Comparison of ENCODE assay signal across 1 cellular context in genomic region chr13:30376426-30377311, GRCh38.
TF ChIP-seq lines count a peak whose summit lies in the region.

No MANE protein-coding gene starts in this region.

TF ChIP-seq in GM12878, 131 proteins besides CTCF, POLR2A, EP300 and RAD21 (continued from another document and continues in another):
- TF ChIP-seq, protein P1, sequence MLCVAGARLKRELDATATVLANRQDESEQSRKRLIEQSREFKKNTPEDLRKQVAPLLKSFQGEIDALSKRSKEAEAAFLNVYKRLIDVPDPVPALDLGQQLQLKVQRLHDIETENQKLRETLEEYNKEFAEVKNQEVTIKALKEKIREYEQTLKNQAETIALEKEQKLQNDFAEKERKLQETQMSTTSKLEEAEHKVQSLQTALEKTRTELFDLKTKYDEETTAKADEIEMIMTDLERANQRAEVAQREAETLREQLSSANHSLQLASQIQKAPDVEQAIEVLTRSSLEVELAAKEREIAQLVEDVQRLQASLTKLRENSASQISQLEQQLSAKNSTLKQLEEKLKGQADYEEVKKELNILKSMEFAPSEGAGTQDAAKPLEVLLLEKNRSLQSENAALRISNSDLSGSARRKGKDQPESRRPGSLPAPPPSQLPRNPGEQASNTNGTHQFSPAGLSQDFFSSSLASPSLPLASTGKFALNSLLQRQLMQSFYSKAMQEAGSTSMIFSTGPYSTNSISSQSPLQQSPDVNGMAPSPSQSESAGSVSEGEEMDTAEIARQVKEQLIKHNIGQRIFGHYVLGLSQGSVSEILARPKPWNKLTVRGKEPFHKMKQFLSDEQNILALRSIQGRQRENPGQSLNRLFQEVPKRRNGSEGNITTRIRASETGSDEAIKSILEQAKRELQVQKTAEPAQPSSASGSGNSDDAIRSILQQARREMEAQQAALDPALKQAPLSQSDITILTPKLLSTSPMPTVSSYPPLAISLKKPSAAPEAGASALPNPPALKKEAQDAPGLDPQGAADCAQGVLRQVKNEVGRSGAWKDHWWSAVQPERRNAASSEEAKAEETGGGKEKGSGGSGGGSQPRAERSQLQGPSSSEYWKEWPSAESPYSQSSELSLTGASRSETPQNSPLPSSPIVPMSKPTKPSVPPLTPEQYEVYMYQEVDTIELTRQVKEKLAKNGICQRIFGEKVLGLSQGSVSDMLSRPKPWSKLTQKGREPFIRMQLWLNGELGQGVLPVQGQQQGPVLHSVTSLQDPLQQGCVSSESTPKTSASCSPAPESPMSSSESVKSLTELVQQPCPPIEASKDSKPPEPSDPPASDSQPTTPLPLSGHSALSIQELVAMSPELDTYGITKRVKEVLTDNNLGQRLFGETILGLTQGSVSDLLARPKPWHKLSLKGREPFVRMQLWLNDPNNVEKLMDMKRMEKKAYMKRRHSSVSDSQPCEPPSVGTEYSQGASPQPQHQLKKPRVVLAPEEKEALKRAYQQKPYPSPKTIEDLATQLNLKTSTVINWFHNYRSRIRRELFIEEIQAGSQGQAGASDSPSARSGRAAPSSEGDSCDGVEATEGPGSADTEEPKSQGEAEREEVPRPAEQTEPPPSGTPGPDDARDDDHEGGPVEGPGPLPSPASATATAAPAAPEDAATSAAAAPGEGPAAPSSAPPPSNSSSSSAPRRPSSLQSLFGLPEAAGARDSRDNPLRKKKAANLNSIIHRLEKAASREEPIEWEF (IDR thresholded peaks at IDR 0.05; ENCODE audit: insufficient replicate concordance, low read depth, low read length), result no peak
- TF ChIP-seq CHD1 (IDR thresholded peaks at IDR 0.05; ENCODE audit: low read depth, low read length) (no peak), POLR2AphosphoS2 (IDR thresholded peaks at IDR 0.05; ENCODE audit: low read depth, low read length) (0 out of 2 replicates have a peak, but pooled peaks have one; percentile 56), FOS (IDR thresholded peaks at IDR 0.05; ENCODE audit: borderline replicate concordance, extremely low read depth, insufficient read length) (no peak), NR2C1 (IDR thresholded peaks at IDR 0.05) (no peak), ZNF24 (IDR thresholded peaks at IDR 0.05) (no peak), SPI1 (IDR thresholded peaks at IDR 0.05; ENCODE audit: borderline replicate concordance, insufficient read depth, low read depth, low read length) (no peak), ZBED1 (IDR thresholded peaks at IDR 0.05; ENCODE audit: borderline replicate concordance) (no peak), FOXM1 (IDR thresholded peaks at IDR 0.05; ENCODE audit: low read depth, low read length) (no peak), RELB (IDR thresholded peaks at IDR 0.05; ENCODE audit: low read depth) (0 out of 2 replicates have a peak, but pooled peaks have one; percentile 20), ATF7 (IDR thresholded peaks at IDR 0.05; ENCODE audit: low read depth) (no peak), NRF1 (conservative IDR thresholded peaks at IDR 0.05; ENCODE audit: low read depth, low read length) (no peak), HCFC1 (IDR thresholded peaks at IDR 0.05; ENCODE audit: low read length) (no peak), BCLAF1 (IDR thresholded peaks at IDR 0.05) (no peak), HDGF (IDR thresholded peaks at IDR 0.05) (no peak), ZNF622 (IDR thresholded peaks at IDR 0.05) (no peak), HDAC2 (IDR thresholded peaks at IDR 0.05) (no peak), TCF3 (IDR thresholded peaks at IDR 0.05; ENCODE audit: borderline replicate concordance, insufficient read depth, low read depth, low read length) (no peak), TCF7 (IDR thresholded peaks at IDR 0.05; ENCODE audit: borderline replicate concordance) (no peak), NFXL1 (IDR thresholded peaks at IDR 0.05; ENCODE audit: borderline replicate concordance) (no peak), CHD4 (IDR thresholded peaks at IDR 0.05) (no peak), RBBP5 (conservative IDR thresholded peaks at IDR 0.05) (no peak), BHLHE40 (IDR thresholded peaks at IDR 0.05; ENCODE audit: borderline replicate concordance in 1 of 2, low read depth in 2 of 2, low read length in 1 of 2) (peak; percentile 16 to 31; a peak in 1 of 4 replicates), CREB1 (IDR thresholded peaks at IDR 0.05; ENCODE audit: low read depth) (0 out of 2 replicates have a peak, but pooled peaks have one; percentile 29), ASH2L (IDR thresholded peaks at IDR 0.05; ENCODE audit: borderline replicate concordance, low read depth) (no peak), CBX3 (IDR thresholded peaks at IDR 0.05; ENCODE audit: borderline replicate concordance, low read depth) (no peak), NFYA (IDR thresholded peaks at IDR 0.05; ENCODE audit: borderline replicate concordance, low read depth, low read length) (no peak), RAD51 (IDR thresholded peaks at IDR 0.05) (no peak), TCF12 (IDR thresholded peaks at IDR 0.05; ENCODE audit: low read depth, low read length) (no peak), ZNF384 (IDR thresholded peaks at IDR 0.05; ENCODE audit: borderline replicate concordance, low read depth, low read length) (no peak), NBN (IDR thresholded peaks at IDR 0.05) (peak; percentile 79), MEF2A (IDR thresholded peaks at IDR 0.05; ENCODE audit: insufficient read depth, low read depth, low read length) (no peak), SIX5 (IDR thresholded peaks at IDR 0.05; ENCODE audit: low read depth, low read length, severe bottlenecking) (no peak), ZNF207 (IDR thresholded peaks at IDR 0.05; ENCODE audit: borderline replicate concordance) (no peak), HDAC6 (IDR thresholded peaks at IDR 0.05; ENCODE audit: unreplicated experiment) (no peak), SMC3 (IDR thresholded peaks at IDR 0.05; ENCODE audit: borderline replicate concordance, low read length) (no peak), ZNF217 (IDR thresholded peaks at IDR 0.05) (no peak), BACH1 (IDR thresholded peaks at IDR 0.05; ENCODE audit: borderline replicate concordance) (no peak)
- TF ChIP-seq, protein P2, sequence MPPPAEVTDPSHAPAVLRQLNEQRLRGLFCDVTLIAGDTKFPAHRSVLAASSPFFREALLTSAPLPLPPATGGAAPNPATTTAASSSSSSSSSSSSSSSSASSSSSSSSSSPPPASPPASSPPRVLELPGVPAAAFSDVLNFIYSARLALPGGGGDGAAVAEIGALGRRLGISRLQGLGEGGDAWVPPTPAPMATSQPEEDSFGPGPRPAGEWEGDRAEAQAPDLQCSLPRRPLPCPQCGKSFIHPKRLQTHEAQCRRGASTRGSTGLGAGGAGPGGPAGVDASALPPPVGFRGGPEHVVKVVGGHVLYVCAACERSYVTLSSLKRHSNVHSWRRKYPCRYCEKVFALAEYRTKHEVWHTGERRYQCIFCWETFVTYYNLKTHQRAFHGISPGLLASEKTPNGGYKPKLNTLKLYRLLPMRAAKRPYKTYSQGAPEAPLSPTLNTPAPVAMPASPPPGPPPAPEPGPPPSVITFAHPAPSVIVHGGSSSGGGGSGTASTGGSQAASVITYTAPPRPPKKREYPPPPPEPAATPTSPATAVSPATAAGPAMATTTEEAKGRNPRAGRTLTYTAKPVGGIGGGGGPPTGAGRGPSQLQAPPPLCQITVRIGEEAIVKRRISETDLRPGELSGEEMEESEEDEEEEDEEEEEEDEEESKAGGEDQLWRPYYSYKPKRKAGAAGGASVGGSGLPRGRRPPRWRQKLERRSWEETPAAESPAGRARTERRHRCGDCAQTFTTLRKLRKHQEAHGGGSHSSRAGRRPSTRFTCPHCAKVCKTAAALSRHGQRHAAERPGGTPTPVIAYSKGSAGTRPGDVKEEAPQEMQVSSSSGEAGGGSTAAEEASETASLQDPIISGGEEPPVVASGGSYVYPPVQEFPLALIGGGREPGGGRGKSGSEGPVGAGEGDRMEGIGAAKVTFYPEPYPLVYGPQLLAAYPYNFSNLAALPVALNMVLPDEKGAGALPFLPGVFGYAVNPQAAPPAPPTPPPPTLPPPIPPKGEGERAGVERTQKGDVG (CRISPR knock-in tag; IDR thresholded peaks at IDR 0.05), result no peak
- TF ChIP-seq, protein P3, sequence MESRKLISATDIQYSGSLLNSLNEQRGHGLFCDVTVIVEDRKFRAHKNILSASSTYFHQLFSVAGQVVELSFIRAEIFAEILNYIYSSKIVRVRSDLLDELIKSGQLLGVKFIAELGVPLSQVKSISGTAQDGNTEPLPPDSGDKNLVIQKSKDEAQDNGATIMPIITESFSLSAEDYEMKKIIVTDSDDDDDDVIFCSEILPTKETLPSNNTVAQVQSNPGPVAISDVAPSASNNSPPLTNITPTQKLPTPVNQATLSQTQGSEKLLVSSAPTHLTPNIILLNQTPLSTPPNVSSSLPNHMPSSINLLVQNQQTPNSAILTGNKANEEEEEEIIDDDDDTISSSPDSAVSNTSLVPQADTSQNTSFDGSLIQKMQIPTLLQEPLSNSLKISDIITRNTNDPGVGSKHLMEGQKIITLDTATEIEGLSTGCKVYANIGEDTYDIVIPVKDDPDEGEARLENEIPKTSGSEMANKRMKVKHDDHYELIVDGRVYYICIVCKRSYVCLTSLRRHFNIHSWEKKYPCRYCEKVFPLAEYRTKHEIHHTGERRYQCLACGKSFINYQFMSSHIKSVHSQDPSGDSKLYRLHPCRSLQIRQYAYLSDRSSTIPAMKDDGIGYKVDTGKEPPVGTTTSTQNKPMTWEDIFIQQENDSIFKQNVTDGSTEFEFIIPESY (IDR thresholded peaks at IDR 0.05), result no peak
- TF ChIP-seq, protein P4, sequence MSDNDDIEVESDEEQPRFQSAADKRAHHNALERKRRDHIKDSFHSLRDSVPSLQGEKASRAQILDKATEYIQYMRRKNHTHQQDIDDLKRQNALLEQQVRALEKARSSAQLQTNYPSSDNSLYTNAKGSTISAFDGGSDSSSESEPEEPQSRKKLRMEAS (IDR thresholded peaks at IDR 0.05; ENCODE audit: low read depth, low read length), result peak; percentile 23; the same call in 1 of the 2 replicates
- TF ChIP-seq, protein P5, sequence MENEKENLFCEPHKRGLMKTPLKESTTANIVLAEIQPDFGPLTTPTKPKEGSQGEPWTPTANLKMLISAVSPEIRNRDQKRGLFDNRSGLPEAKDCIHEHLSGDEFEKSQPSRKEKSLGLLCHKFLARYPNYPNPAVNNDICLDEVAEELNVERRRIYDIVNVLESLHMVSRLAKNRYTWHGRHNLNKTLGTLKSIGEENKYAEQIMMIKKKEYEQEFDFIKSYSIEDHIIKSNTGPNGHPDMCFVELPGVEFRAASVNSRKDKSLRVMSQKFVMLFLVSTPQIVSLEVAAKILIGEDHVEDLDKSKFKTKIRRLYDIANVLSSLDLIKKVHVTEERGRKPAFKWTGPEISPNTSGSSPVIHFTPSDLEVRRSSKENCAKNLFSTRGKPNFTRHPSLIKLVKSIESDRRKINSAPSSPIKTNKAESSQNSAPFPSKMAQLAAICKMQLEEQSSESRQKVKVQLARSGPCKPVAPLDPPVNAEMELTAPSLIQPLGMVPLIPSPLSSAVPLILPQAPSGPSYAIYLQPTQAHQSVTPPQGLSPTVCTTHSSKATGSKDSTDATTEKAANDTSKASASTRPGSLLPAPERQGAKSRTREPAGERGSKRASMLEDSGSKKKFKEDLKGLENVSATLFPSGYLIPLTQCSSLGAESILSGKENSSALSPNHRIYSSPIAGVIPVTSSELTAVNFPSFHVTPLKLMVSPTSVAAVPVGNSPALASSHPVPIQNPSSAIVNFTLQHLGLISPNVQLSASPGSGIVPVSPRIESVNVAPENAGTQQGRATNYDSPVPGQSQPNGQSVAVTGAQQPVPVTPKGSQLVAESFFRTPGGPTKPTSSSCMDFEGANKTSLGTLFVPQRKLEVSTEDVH (IDR thresholded peaks at IDR 0.05; ENCODE audit: low read depth, partially characterized antibody), result no peak
